20 cellular contexts compared by ENCODE assay signal in the genomic region with DNA sequence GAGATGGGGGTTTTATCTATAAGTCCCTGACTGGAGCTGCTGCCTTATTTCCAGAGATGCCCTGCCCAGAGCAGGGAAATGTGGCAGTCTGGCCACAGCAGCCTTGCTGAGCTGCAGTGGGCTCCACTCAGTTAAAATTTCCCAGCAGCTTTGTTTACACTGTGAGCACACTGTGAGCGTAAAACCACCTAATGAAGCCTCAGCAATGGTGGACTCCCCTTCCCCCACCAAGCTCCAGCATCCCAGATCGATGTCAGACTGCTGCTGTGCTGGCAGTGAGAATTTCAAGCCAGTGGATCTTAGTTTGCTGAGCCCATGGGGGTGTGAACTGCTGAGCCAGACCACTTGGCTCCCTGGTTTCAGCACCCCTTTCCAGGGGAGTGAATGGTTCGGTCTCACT.
DNase-seq lines count a peak whose midpoint lies in the region; ATAC-seq and TF ChIP-seq lines count a peak whose summit lies in the region.
"Had no signal": no experiment of that assay in that cellular context is flagged by ENCODE, and none has a peak within 500 bp of the region (broad histone marks: within the 10 kb centered on the region; RNA-seq: fewer than 3 reads in every experiment).

No MANE protein-coding gene starts in this region.

- POLR2A ChIA-PET in IMR-90 (lab: Charles Lee; ENCODE audit: unreplicated experiment) (no interaction called here), PC-3 (lab: Charles Lee; ENCODE audit: unreplicated experiment) (no interaction called here)

- TF ChIP-seq CTCF in IMR-90 (conservative IDR thresholded peaks at IDR 0.05; ENCODE audit: low read depth, low read length) (no peak), PC-3 (conservative IDR thresholded peaks at IDR 0.05; ENCODE audit: low read depth, low read length) (no peak), neural progenitor cell (IDR thresholded peaks at IDR 0.05) (no peak)

- no peak overlapping the region for H4K91ac ChIP-seq in IMR-90 (ENCODE audit: insufficient read depth, low read depth, low read length)

- H3K4ac ChIP-seq in IMR-90 (ENCODE audit: low read depth, low read length) = no peak overlapping the region

- H3K4me3 ChIP-seq in IMR-90 (ENCODE audit: insufficient read depth, low read depth, low read length) (no peak overlapping the region), PC-3 (ENCODE audit: low read length) (no peak overlapping the region), neural progenitor cell (no peak overlapping the region)
- H3K4me3 ChIP-seq: Peyer's patch, SJSA1 had no signal

- H3K9me3 Mint-ChIP-seq in neural progenitor cell = no peaks in the 10 kb centered on the region
- H3K9me3 Mint-ChIP-seq: T-helper 1 cell treated with Interleukin-12 subunit alpha and Interleukin-12 subunit beta and Interleukin-4 antibody, amounts not matched to agents 30 μg/mL and 1 μg/mL, for 36 hours had no signal

- no peaks in the 10 kb centered on the region for H3K9me3 ChIP-seq in IMR-90 (ENCODE audit: control insufficient read depth, insufficient read depth, low read length)
- no peaks in the 10 kb centered on the region for H3K9me3 ChIP-seq in PC-3 (ENCODE audit: low read length)
- H3K9me3 ChIP-seq in neural progenitor cell (ENCODE audit: low read depth) = no peaks in the 10 kb centered on the region
- H3K9me3 ChIP-seq: Peyer's patch, SJSA1 had no signal

- no peak overlapping the region for H3K27ac Mint-ChIP-seq in neural progenitor cell
- H3K27ac Mint-ChIP-seq: CD14-positive monocyte; T-helper 1 cell treated with Interleukin-12 subunit alpha and Interleukin-12 subunit beta and Interleukin-4 antibody, amounts not matched to agents 30 μg/mL and 1 μg/mL, for 36 hours had no signal

- no peak overlapping the region for H4K5ac ChIP-seq in IMR-90 (ENCODE audit: low read depth, low read length)

- H4K8ac ChIP-seq in IMR-90 (ENCODE audit: low read depth in 2 of 2, low read length in 2 of 2) = no peak overlapping the region

- H3K9me1 ChIP-seq in IMR-90 (ENCODE audit: insufficient read depth, low read length) = no peaks in the 10 kb centered on the region

- H3K27ac ChIP-seq in IMR-90 (ENCODE audit: insufficient read depth, low read length) = no peak overlapping the region
- no peak overlapping the region for H3K27ac ChIP-seq in PC-3 (ENCODE audit: low read length)
- no peak overlapping the region for H3K27ac ChIP-seq in neural progenitor cell
- H3K27ac ChIP-seq: Peyer's patch, SJSA1 had no signal

- 60% methylated on average over 1 of the region's 3 CpGs; no CpG with 5 or more reads in 1 of the 2 experiments for WGBS in IMR-90 (ENCODE audit: extremely low coverage in 2 of 2, insufficient read length in 1 of 2), 2 experiments

- no peak overlapping the region for H2AK5ac ChIP-seq in IMR-90 (ENCODE audit: low read depth, low read length)

- in situ Hi-C loops in IMR-90 (cut with MboI; ENCODE audit: low sequenced_read_pairs) = no loop called here

- no peak overlapping the region for H2BK15ac ChIP-seq in IMR-90 (ENCODE audit: low read depth, low read length)

- no peak overlapping the region for H3K56ac ChIP-seq in IMR-90 (ENCODE audit: extremely low read depth, insufficient read depth, low read length)

- peak overlapping the region; percentile 34 for H2AFZ ChIP-seq in IMR-90 (replicated peaks; ENCODE audit: low read length, poor library complexity)
- no peak overlapping the region for H2AFZ ChIP-seq in PC-3 (ENCODE audit: low read length)
- peak overlapping the region; percentile 58 for H2AFZ ChIP-seq in neural progenitor cell (replicated peaks)

- no peak overlapping the region for H2AK9ac ChIP-seq in IMR-90 (replicated peaks; ENCODE audit: low read depth, low read length, poor library complexity)

- BruUV-seq in IMR-90 (replicated peaks; lab: Mats Ljungman, UMichigan) = no TSS peak
- no TSS peak for BruUV-seq in PC-3 (replicated peaks; lab: Mats Ljungman, UMichigan)

- no peaks in the 10 kb centered on the region for H3K36me3 ChIP-seq in IMR-90 (ENCODE audit: control insufficient read depth, insufficient read depth, low read length)
- H3K36me3 ChIP-seq in PC-3 (ENCODE audit: low read depth, low read length) = no peaks in the 10 kb centered on the region
- H3K36me3 ChIP-seq in neural progenitor cell = no peaks in the 10 kb centered on the region
- H3K36me3 ChIP-seq: Peyer's patch, SJSA1 had no signal

- H3K9ac ChIP-seq in IMR-90 (ENCODE audit: low read depth, low read length) (no peak overlapping the region), PC-3 (ENCODE audit: low read length) (no peak overlapping the region), neural progenitor cell (no peak overlapping the region)

- peaks cover 3% of the 10 kb centered on the region for H3K27me3 Mint-ChIP-seq in neural progenitor cell (ENCODE audit: insufficient read depth, low read depth)

- H2BK120ac ChIP-seq in IMR-90 (ENCODE audit: low read depth, low read length) = no peak overlapping the region

- no peak overlapping the region for H3K23ac ChIP-seq in IMR-90 (ENCODE audit: low read depth, low read length)

- H3F3A ChIP-seq in PC-3 (ENCODE audit: low read length, unreplicated experiment) (no peaks in the 10 kb centered on the region), neural progenitor cell (ENCODE audit: low read depth) (no peaks in the 10 kb centered on the region)

- no peak overlapping the region for H2BK20ac ChIP-seq in IMR-90 (ENCODE audit: low read depth, low read length)

- H3K14ac ChIP-seq in IMR-90 (replicated peaks; ENCODE audit: low read depth, low read length) = no peak overlapping the region

- H3K36me3 Mint-ChIP-seq in neural progenitor cell = no peaks in the 10 kb centered on the region
- H3K36me3 Mint-ChIP-seq: CD14-positive monocyte had no signal

- H3K79me2 ChIP-seq in PC-3 (ENCODE audit: low read length) (no peaks in the 10 kb centered on the region), neural progenitor cell (ENCODE audit: low read depth) (no peaks in the 10 kb centered on the region)

- H3K4me2 ChIP-seq in IMR-90 (ENCODE audit: low read depth, low read length) (no peak overlapping the region), PC-3 (ENCODE audit: low read length) (0 out of 2 replicates have a peak overlapping the region, but pooled peaks have one; percentile 22), neural progenitor cell (peak overlapping the region; percentile 38)

- H3K27me3 ChIP-seq in IMR-90 (ENCODE audit: control insufficient read depth, insufficient read depth, low read length) (peaks cover 33% of the 10 kb centered on the region), PC-3 (ENCODE audit: low read length) (no peaks in the 10 kb centered on the region), neural progenitor cell (no peaks in the 10 kb centered on the region)
- H3K27me3 ChIP-seq: Peyer's patch, SJSA1 had no signal

- no peak overlapping the region for H3K4me3 Mint-ChIP-seq in neural progenitor cell
- H3K4me3 Mint-ChIP-seq: CD14-positive monocyte; T-helper 1 cell treated with Interleukin-12 subunit alpha and Interleukin-12 subunit beta and Interleukin-4 antibody, amounts not matched to agents 30 μg/mL and 1 μg/mL, for 36 hours had no signal

- no peaks in the 10 kb centered on the region for H3K79me1 ChIP-seq in IMR-90 (ENCODE audit: low read depth in 1 of 2, low read length in 2 of 2)

- H4K20me1 ChIP-seq in IMR-90 (ENCODE audit: insufficient read depth, low read length) (no peaks in the 10 kb centered on the region), PC-3 (ENCODE audit: low read length) (no peaks in the 10 kb centered on the region), neural progenitor cell (ENCODE audit: low read depth) (no peaks in the 10 kb centered on the region)

- intact Hi-C loops in IMR-90 (cut with micrococcal nuclease) = no loop called here
- intact Hi-C loops in PC-3 (cut with micrococcal nuclease) = no loop called here

- H3K18ac ChIP-seq in IMR-90 (ENCODE audit: low read depth, low read length) = no peak overlapping the region

- no peaks in the 10 kb centered on the region for H3K9me2 ChIP-seq in PC-3 (replicated peaks; ENCODE audit: low read length)

- H3K4me1 Mint-ChIP-seq in neural progenitor cell = no peaks in the 10 kb centered on the region
- H3K4me1 Mint-ChIP-seq: CD14-positive monocyte had no signal

- TF ChIP-seq POLR2A in IMR-90 (IDR thresholded peaks at IDR 0.05; ENCODE audit: low read depth, low read length) = no peak

- H2BK5ac ChIP-seq in IMR-90 (ENCODE audit: low read depth, low read length, poor library complexity, severe bottlenecking) = no peak overlapping the region

- TF ChIP-seq RAD21 in IMR-90 (IDR thresholded peaks at IDR 0.05; ENCODE audit: low read length) = no peak

- CTCF ChIA-PET in IMR-90 (lab: Yijun Ruan, JAX) = no interaction called here
- CTCF ChIA-PET in PC-3 (lab: Charles Lee) = no interaction called here

- DNase-seq in NCI-H510A (lab: John Stamatoyannopoulos, UW) = peak; percentile 27
- DNase-seq in NCI-H510A treated with DMSO at 0.1 percent for 48 hours (lab: John Stamatoyannopoulos, UW) = no peak
- no peak for DNase-seq in IMR-90
- peak; percentile 60 for DNase-seq in PC-3
- DNase-seq in neural progenitor cell (ENCODE audit: low spot score) = peak; percentile 17
- no peak for DNase-seq in DMS53 treated with DMSO at 0.1 percent for 48 hours (lab: John Stamatoyannopoulos, UW; ENCODE audit: unreplicated experiment)
- DNase-seq in glomerular visceral epithelial cell (ENCODE audit: extremely low spot score) = no peak
- no peak for DNase-seq in T1000 (lab: John Stamatoyannopoulos, UW)
- DNase-seq: AML-193, DMS79, KBM-7, MM.1S, NCI-H1092, NCI-H1694, NCI-H2081 treated with DMSO at 0.1 percent for 48 hours, NCI-H524 treated with DMSO at 0.1 percent for 48 hours, Peyer's patch had no signal

- no peaks in the 10 kb centered on the region for H3K4me1 ChIP-seq in IMR-90 (ENCODE audit: control insufficient read depth, insufficient read depth, low read length)
- peaks cover 19% of the 10 kb centered on the region for H3K4me1 ChIP-seq in PC-3 (ENCODE audit: insufficient read depth, low read length)
- H3K4me1 ChIP-seq in neural progenitor cell = no peaks in the 10 kb centered on the region
- H3K4me1 ChIP-seq: Peyer's patch, SJSA1 had no signal

- dilution Hi-C loops in IMR-90 (cut with HindIII; ENCODE audit: low sequenced_read_pairs, unreplicated experiment) = no loop called here

- ATAC-seq in IMR-90 (ENCODE audit: low read depth) = no peak
- peak; percentile 61 for ATAC-seq in PC-3

TF ChIP-seq in IMR-90, 13 proteins besides CTCF, POLR2A, EP300 and RAD21 (continues in another document):
- TF ChIP-seq CHD1 (IDR thresholded peaks at IDR 0.05; ENCODE audit: low read depth, low read length) (no peak), MAFK (IDR thresholded peaks at IDR 0.05; ENCODE audit: low read depth, low read length) (no peak), MXI1 (IDR thresholded peaks at IDR 0.05; ENCODE audit: borderline replicate concordance, low read depth, low read length) (no peak), CEBPB (IDR thresholded peaks at IDR 0.05; ENCODE audit: low read depth, low read length) (no peak)
- TF ChIP-seq, protein P1, sequence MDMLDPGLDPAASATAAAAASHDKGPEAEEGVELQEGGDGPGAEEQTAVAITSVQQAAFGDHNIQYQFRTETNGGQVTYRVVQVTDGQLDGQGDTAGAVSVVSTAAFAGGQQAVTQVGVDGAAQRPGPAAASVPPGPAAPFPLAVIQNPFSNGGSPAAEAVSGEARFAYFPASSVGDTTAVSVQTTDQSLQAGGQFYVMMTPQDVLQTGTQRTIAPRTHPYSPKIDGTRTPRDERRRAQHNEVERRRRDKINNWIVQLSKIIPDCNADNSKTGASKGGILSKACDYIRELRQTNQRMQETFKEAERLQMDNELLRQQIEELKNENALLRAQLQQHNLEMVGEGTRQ (IDR thresholded peaks at IDR 0.05; ENCODE audit: low read depth, low read length) = no peak

Comparison
In these comparisons a context has a peak if more than half of its experiments do, and no peak if none do; other contexts are left out.
1. DNase-seq: peak in NCI-H510A (single experiment), PC-3 (single experiment) and neural progenitor cell (single experiment); none in NCI-H510A treated with DMSO at 0.1 percent for 48 hours (single experiment), IMR-90 (single experiment), DMS53 treated with DMSO at 0.1 percent for 48 hours (single experiment), glomerular visceral epithelial cell (single experiment) and T1000 (single experiment).